25 cellular contexts compared by ENCODE assay signal in genomic region chrX:56468441-56468840, GRCh38.
"Had no signal": no experiment of that assay in that cellular context is flagged by ENCODE, and none has a peak within 500 bp of the region (broad histone marks: within the 10 kb centered on the region; RNA-seq: fewer than 3 reads in every experiment).

No MANE protein-coding gene starts in this region.

- H3K36me3 Mint-ChIP-seq: memory B cell; natural killer cell; stimulated activated memory B cell treated with anti-CD40 and anti-IgM and Interleukin-4, amounts not matched to agents 10 μg/mL and 1 μg/mL and 100 μg/mL, for 72 hours had no signal

- H3K4me1 ChIP-seq: gastrocnemius medialis, lower lobe of right lung, psoas muscle, spleen, testis, tibial nerve, upper lobe of right lung, uterus had no signal

- ATAC-seq: esophagus mucosa; gastrocnemius medialis; left ventricle myocardium superior; lower lobe of right lung; natural killer cell; psoas muscle; right cardiac atrium; stimulated activated memory B cell treated with anti-CD40 and anti-IgM and Interleukin-4, amounts not matched to agents 10 μg/mL and 1 μg/mL and 100 μg/mL, for 72 hours; stimulated activated naive CD8-positive, alpha-beta T cell treated with anti-CD3 and anti-CD28 coated beads, Interleukin-15, Interleukin-2, amounts not matched to agents 100 U/mL and 50 U/mL, for 24 hours; upper lobe of right lung had no signal

- H3K27me3 ChIP-seq: gastrocnemius medialis, neutrophil, testis, tibial nerve, upper lobe of right lung, uterus had no signal

- H3K9me3 Mint-ChIP-seq: natural killer cell; neural crest cell; stimulated activated memory B cell treated with anti-CD40 and anti-IgM and Interleukin-4, amounts not matched to agents 10 μg/mL and 1 μg/mL and 100 μg/mL, for 72 hours had no signal

- H3K4me3 ChIP-seq: dorsolateral prefrontal cortex, gastrocnemius medialis, lower lobe of right lung, psoas muscle, skin epidermis, spleen, testis, tibial nerve, upper lobe of right lung, uterus had no signal

- H3K27me3 Mint-ChIP-seq: memory B cell; stimulated activated memory B cell treated with anti-CD40 and anti-IgM and Interleukin-4, amounts not matched to agents 10 μg/mL and 1 μg/mL and 100 μg/mL, for 72 hours had no signal

- H3K9me3 ChIP-seq: gastrocnemius medialis, lower lobe of right lung, neutrophil, spleen, testis, tibial nerve, upper lobe of right lung, uterus had no signal

- H3K27ac ChIP-seq: dorsolateral prefrontal cortex, epithelial cell of prostate, gastrocnemius medialis, lower lobe of right lung, neutrophil, psoas muscle, skin epidermis, spleen, testis, tibial nerve, upper lobe of right lung, uterus had no signal

- DNase-seq: dorsolateral prefrontal cortex; effector CD4-positive, alpha-beta T cell; foreskin fibroblast; gastrocnemius medialis; head of caudate nucleus; left ventricle myocardium superior; lower lobe of right lung; natural killer cell; psoas muscle; right cardiac atrium; spleen; stimulated activated CD4-positive, alpha-beta T cell treated with anti-CD3 and anti-CD28 coated beads, Interleukin-4, amount 100 ng/mL, for 4 hours; stimulated activated naive CD8-positive, alpha-beta T cell treated with anti-CD3 and anti-CD28 coated beads, Interleukin-15, Interleukin-2, amounts not matched to agents 100 U/mL and 50 U/mL, for 24 hours; substantia nigra; testis; upper lobe of right lung; uterus had no signal

- H3K4me3 Mint-ChIP-seq: memory B cell; natural killer cell; neural crest cell; stimulated activated memory B cell treated with anti-CD40 and anti-IgM and Interleukin-4, amounts not matched to agents 10 μg/mL and 1 μg/mL and 100 μg/mL, for 72 hours had no signal

- H3K4me1 Mint-ChIP-seq: memory B cell; natural killer cell; neural crest cell; stimulated activated memory B cell treated with anti-CD40 and anti-IgM and Interleukin-4, amounts not matched to agents 10 μg/mL and 1 μg/mL and 100 μg/mL, for 72 hours had no signal

- H3K27ac Mint-ChIP-seq: memory B cell; natural killer cell; stimulated activated memory B cell treated with anti-CD40 and anti-IgM and Interleukin-4, amounts not matched to agents 10 μg/mL and 1 μg/mL and 100 μg/mL, for 72 hours had no signal

- H3K36me3 ChIP-seq: gastrocnemius medialis, lower lobe of right lung, neutrophil, spleen, tibial nerve, upper lobe of right lung, uterus had no signal
